Comparison of ENCODE assay signal across 8 cellular contexts in the genomic region with DNA sequence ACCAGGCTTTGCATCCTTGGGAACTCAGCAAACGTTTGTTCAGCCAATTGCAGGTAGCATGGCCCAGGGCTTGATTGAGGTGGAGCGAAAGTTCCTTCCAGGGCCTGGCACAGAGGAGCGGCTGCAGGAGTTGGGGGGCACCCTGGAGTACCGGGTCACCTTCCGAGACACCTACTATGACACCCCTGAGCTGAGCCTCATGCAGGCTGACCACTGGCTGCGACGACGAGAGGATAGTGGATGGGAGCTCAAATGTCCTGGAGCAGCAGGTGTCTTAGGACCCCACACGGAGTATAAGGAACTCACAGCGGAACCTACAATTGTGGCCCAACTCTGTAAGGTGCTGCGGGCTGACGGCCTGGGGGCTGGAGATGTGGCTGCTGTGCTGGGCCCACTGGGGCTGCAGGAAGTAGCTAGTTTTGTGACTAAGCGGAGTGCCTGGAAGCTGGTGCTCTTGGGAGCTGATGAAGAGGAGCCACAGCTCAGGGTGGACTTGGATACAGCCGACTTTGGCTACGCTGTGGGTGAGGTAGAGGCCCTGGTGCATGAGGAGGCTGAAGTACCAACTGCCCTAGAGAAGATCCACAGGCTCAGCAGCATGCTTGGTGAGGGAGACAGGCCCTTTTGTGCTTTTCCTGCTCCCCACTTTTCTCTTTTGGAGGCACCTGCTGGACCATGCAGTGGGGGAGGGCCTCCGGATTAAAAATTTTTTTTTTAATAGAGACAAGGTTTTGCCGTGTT. TPM values are rescaled to one million over a fixed set of nuclear protein-coding genes. Genes with fewer than 3 reads are reported as not detected.
DNase-seq lines count a peak whose midpoint lies in the region; ATAC-seq and TF ChIP-seq lines count a peak whose summit lies in the region.

No MANE protein-coding gene starts in this region.

- H3K27me3 ChIP-seq in H7 (ENCODE audit: control insufficient read depth, insufficient read depth, low read length) (no peaks in the 10 kb centered on the region), esophagus squamous epithelium (no peaks in the 10 kb centered on the region)

- CTCF ChIA-PET in RWPE1 (lab: Yijun Ruan, JAX): interaction anchor here (0.7 to 1.7 kb wide), 2 partner anchors 10 to 75 kb away, joined by 3 to 7 read pairs; no protein-coding TSS in a partner anchor

- peak; percentile 5 for ATAC-seq in sciatic nerve
- no peak for ATAC-seq in GM18517 (IDR thresholded peaks at IDR 0.05; ENCODE audit: unreplicated experiment)
- no peak for ATAC-seq in GM19023 (IDR thresholded peaks at IDR 0.05; ENCODE audit: unreplicated experiment)

- TF ChIP-seq CTCF in RWPE1 (conservative IDR thresholded peaks at IDR 0.05; ENCODE audit: low read depth) (no peak), esophagus squamous epithelium (IDR thresholded peaks at IDR 0.05) (no peak)

- H3K4me1 ChIP-seq in esophagus squamous epithelium: peaks cover 14 to 35% (median 22%) of the 10 kb centered on the region in 3 donors

- intact Hi-C loops in esophagus squamous epithelium (cut with DNase I): no loop called here
- intact Hi-C loops in sciatic nerve (cut with DNase I): no loop called here

- POLR2A ChIA-PET in RWPE1 (lab: Yijun Ruan, JAX; ENCODE audit: low non-redundant PET): interaction anchor here (0.6 to 1.2 kb wide), 2 partner anchors 10 to 87 kb away, joined by 3 read pairs; no protein-coding TSS in a partner anchor

- no peak for TF ChIP-seq POLR2A in esophagus squamous epithelium (IDR thresholded peaks at IDR 0.05)

- no peaks in the 10 kb centered on the region for H3K9me3 ChIP-seq in esophagus squamous epithelium

- DNase-seq in H7: no peak
- no peak for DNase-seq in RWPE1 (ENCODE audit: low spot score)
- no peak for DNase-seq in esophagus squamous epithelium (lab: John Stamatoyannopoulos, UW)
- no peak for DNase-seq in sciatic nerve (ENCODE audit: low spot score)
- no peak for DNase-seq in stimulated activated CD4-positive, alpha-beta T cell treated with anti-CD3 and anti-CD28 coated beads, Interleukin-4, amount 100 ng/mL, for 24 hours
- no peak for DNase-seq in AG20443 (ENCODE audit: low spot score)

- peaks cover 22% of the 10 kb centered on the region for H3K36me3 ChIP-seq in H7 (replicated peaks; ENCODE audit: control insufficient read depth, insufficient read depth, low read length)
- H3K36me3 ChIP-seq in esophagus squamous epithelium: peaks cover 6 to 40% (median 9%) of the 10 kb centered on the region in 3 donors

- WGBS in esophagus squamous epithelium, 2 donors: 29 to 36% methylated on average over 4 to 9 of the region's 17 CpGs

- H3K4me3 ChIP-seq in H7 (ENCODE audit: insufficient read depth, low read depth, low read length): peak overlapping the region; percentile 77
- H3K4me3 ChIP-seq in esophagus squamous epithelium: peak overlapping the region; percentile 81 to 94 (median 88)

- H3K27ac ChIP-seq in RWPE1 (peak overlapping the region; percentile 79), esophagus squamous epithelium (peak overlapping the region; percentile 89 to 98 (median 96))

RNA-seq across cellular contexts. Expression of a gene that starts 0.8 kb away (rescaled TPM):
- total RNA-seq in H7 (2014; rRNA removed; shearing (Covaris generic)): 12.1 and 14.0 TPM in 2 replicates
- 10 to 100 TPM in 3 of 4 donors, 1 to 10 TPM in 1; 8.1 to 15.1 (median 13.8) TPM for total RNA-seq in esophagus squamous epithelium
- 19.7 TPM for total RNA-seq in sciatic nerve

RNA-seq across cellular contexts. Expression of a gene that starts 5.3 kb away (rescaled TPM):
- 2.2 and 3.4 TPM in 2 replicates for total RNA-seq in H7 (2014; rRNA removed; shearing (Covaris generic))
- total RNA-seq in esophagus squamous epithelium (under 1 TPM; under 0.01 to 0.42 (median 0.20) TPM), sciatic nerve (7.4 TPM)

RNA-seq across cellular contexts. Expression of a gene that starts 10.7 kb away (rescaled TPM):
- total RNA-seq in H7 (2014; rRNA removed; shearing (Covaris generic)): 83.3 and 94.9 TPM in 2 replicates
- total RNA-seq in esophagus squamous epithelium: 100 to 1,000 TPM in 1 of 4 donors, 10 to 100 TPM in 3; 58.0 to 116 (median 68.6) TPM
- 59.6 TPM for total RNA-seq in sciatic nerve

RNA-seq across cellular contexts. Expression of a gene that starts 21.7 kb away (rescaled TPM):
- total RNA-seq in H7 (2014; rRNA removed; shearing (Covaris generic)): 1.4 and 2.0 TPM in 2 replicates
- total RNA-seq in esophagus squamous epithelium: 1 to 10 TPM in 1 of 4 donors, under 1 TPM in 1, not detected in 2; 0.21 to 2.7 TPM
- 0.85 TPM for total RNA-seq in sciatic nerve
